In genomic region chr12:102483466-102483865, GRCh38 we compare ENCODE assay signal across 10 cellular contexts. TPM values are rescaled to one million over a fixed set of nuclear protein-coding genes. Genes with fewer than 3 reads are reported as not detected.
DNase-seq lines count a peak whose midpoint lies in the region; ATAC-seq and TF ChIP-seq lines count a peak whose summit lies in the region.
"Had no signal": no experiment of that assay in that cellular context is flagged by ENCODE, and none has a peak within 500 bp of the region (broad histone marks: within the 10 kb centered on the region; RNA-seq: fewer than 3 reads in every experiment).

No MANE protein-coding gene starts in this region.

- CTCF ChIA-PET in activated CD4-positive, alpha-beta memory T cell treated with anti-CD3 and anti-CD28 coated beads for 36 hours (lab: Charles Lee) = interaction anchor here (0.8 to 2.3 kb wide), 11 partner anchors 12 to 545 kb away, joined by 3 to 13 read pairs (median 4); partner anchors contain the start of gene WASHC3
- CTCF ChIA-PET in activated CD4-positive, alpha-beta memory T cell treated with anti-CD3 and anti-CD28 coated beads, Interleukin-2, amount 10 ng/mL, durations not matched to agents 7 days and 5 days (lab: Charles Lee) = interaction anchor here (0.8 to 2.9 kb wide), 11 partner anchors 13 to 571 kb away, joined by 3 to 22 read pairs (median 4); no protein-coding TSS in a partner anchor

- peaks cover 3% of the 10 kb centered on the region for H3K27me3 Mint-ChIP-seq in activated CD4-positive, alpha-beta memory T cell treated with anti-CD3 and anti-CD28 coated beads for 36 hours
- H3K27me3 Mint-ChIP-seq in activated CD4-positive, alpha-beta memory T cell treated with anti-CD3 and anti-CD28 coated beads, Interleukin-2, amount 10 ng/mL, durations not matched to agents 7 days and 5 days = no peaks in the 10 kb centered on the region

- no peaks in the 10 kb centered on the region for H3K36me3 ChIP-seq in ascending aorta
- H3K36me3 ChIP-seq: esophagus muscularis mucosa, HAP-1 had no signal

- H3K27me3 ChIP-seq in ascending aorta = no peaks in the 10 kb centered on the region
- H3K27me3 ChIP-seq: esophagus muscularis mucosa had no signal

- no peak overlapping the region for H3K4me3 ChIP-seq in ascending aorta
- H3K4me3 ChIP-seq: HAP-1 had no signal

- ATAC-seq in GM21786 (IDR thresholded peaks at IDR 0.05; ENCODE audit: unreplicated experiment) (peak; percentile 59), HG03521 (IDR thresholded peaks at IDR 0.05; ENCODE audit: unreplicated experiment) (peak; percentile 57)
- ATAC-seq in stimulated activated effector memory CD8-positive, alpha-beta T cell treated with anti-CD3 and anti-CD28 coated beads, Interleukin-12 subunit alpha, Interleukin-12 subunit beta, amount 100 ng/mL, for 72 hours = peak; percentile 66

- no peak overlapping the region for H3K4me3 Mint-ChIP-seq in activated CD4-positive, alpha-beta memory T cell treated with anti-CD3 and anti-CD28 coated beads for 36 hours
- H3K4me3 Mint-ChIP-seq in activated CD4-positive, alpha-beta memory T cell treated with anti-CD3 and anti-CD28 coated beads, Interleukin-2, amount 10 ng/mL, durations not matched to agents 7 days and 5 days = no peak overlapping the region
- H3K4me3 Mint-ChIP-seq in stimulated activated effector memory CD8-positive, alpha-beta T cell treated with anti-CD3 and anti-CD28 coated beads, Interleukin-12 subunit alpha, Interleukin-12 subunit beta, amount 100 ng/mL, for 72 hours = peak overlapping the region; percentile 57

- H3K27ac Mint-ChIP-seq in activated CD4-positive, alpha-beta memory T cell treated with anti-CD3 and anti-CD28 coated beads for 36 hours = peak overlapping the region; percentile 76
- no peak overlapping the region for H3K27ac Mint-ChIP-seq in activated CD4-positive, alpha-beta memory T cell treated with anti-CD3 and anti-CD28 coated beads, Interleukin-2, amount 10 ng/mL, durations not matched to agents 7 days and 5 days
- peak overlapping the region; percentile 94 for H3K27ac Mint-ChIP-seq in stimulated activated effector memory CD8-positive, alpha-beta T cell treated with anti-CD3 and anti-CD28 coated beads, Interleukin-12 subunit alpha, Interleukin-12 subunit beta, amount 100 ng/mL, for 72 hours

- no peaks in the 10 kb centered on the region for H3K9me3 ChIP-seq in ascending aorta
- H3K9me3 ChIP-seq: esophagus muscularis mucosa, HAP-1 had no signal

- no peaks in the 10 kb centered on the region for H3K9me3 Mint-ChIP-seq in activated CD4-positive, alpha-beta memory T cell treated with anti-CD3 and anti-CD28 coated beads for 36 hours
- no peaks in the 10 kb centered on the region for H3K9me3 Mint-ChIP-seq in activated CD4-positive, alpha-beta memory T cell treated with anti-CD3 and anti-CD28 coated beads, Interleukin-2, amount 10 ng/mL, durations not matched to agents 7 days and 5 days
- no peaks in the 10 kb centered on the region for H3K9me3 Mint-ChIP-seq in stimulated activated effector memory CD8-positive, alpha-beta T cell treated with anti-CD3 and anti-CD28 coated beads, Interleukin-12 subunit alpha, Interleukin-12 subunit beta, amount 100 ng/mL, for 72 hours

- no peak overlapping the region for H3K27ac ChIP-seq in ascending aorta

- no peak for DNase-seq in activated CD4-positive, alpha-beta memory T cell treated with anti-CD3 and anti-CD28 coated beads for 36 hours
- no peak for DNase-seq in activated CD4-positive, alpha-beta memory T cell treated with anti-CD3 and anti-CD28 coated beads, Interleukin-2, amount 10 ng/mL, durations not matched to agents 7 days and 5 days
- DNase-seq in stimulated activated effector memory CD8-positive, alpha-beta T cell treated with anti-CD3 and anti-CD28 coated beads, Interleukin-12 subunit alpha, Interleukin-12 subunit beta, amount 100 ng/mL, for 72 hours (ENCODE audit: low spot score in 2 of 2) = no peak
- no peak for DNase-seq in NCI-H187 treated with DMSO at 0.1 percent for 48 hours (lab: John Stamatoyannopoulos, UW)
- no peak for DNase-seq in dermis blood vessel endothelial cell
- no peak for DNase-seq in ascending aorta (ENCODE audit: low spot score in 2 of 2)

- no peaks in the 10 kb centered on the region for H3K36me3 Mint-ChIP-seq in activated CD4-positive, alpha-beta memory T cell treated with anti-CD3 and anti-CD28 coated beads for 36 hours
- H3K36me3 Mint-ChIP-seq in activated CD4-positive, alpha-beta memory T cell treated with anti-CD3 and anti-CD28 coated beads, Interleukin-2, amount 10 ng/mL, durations not matched to agents 7 days and 5 days (ENCODE audit: low read depth) = no peaks in the 10 kb centered on the region
- H3K36me3 Mint-ChIP-seq in stimulated activated effector memory CD8-positive, alpha-beta T cell treated with anti-CD3 and anti-CD28 coated beads, Interleukin-12 subunit alpha, Interleukin-12 subunit beta, amount 100 ng/mL, for 72 hours = peaks cover 5% of the 10 kb centered on the region

- POLR2A ChIA-PET in activated CD4-positive, alpha-beta memory T cell treated with anti-CD3 and anti-CD28 coated beads for 36 hours (lab: Charles Lee) = interaction anchor here (0.9 to 1.7 kb wide), 2 partner anchors 12 to 547 kb away, joined by 3 to 4 read pairs; no protein-coding TSS in a partner anchor
- POLR2A ChIA-PET in activated CD4-positive, alpha-beta memory T cell treated with anti-CD3 and anti-CD28 coated beads, Interleukin-2, amount 10 ng/mL, durations not matched to agents 7 days and 5 days (lab: Charles Lee) = interaction anchor here (1.6 kb wide), 1 partner anchor 421 kb away, joined by 4 read pairs; the partner anchor contains the start of gene WASHC3

- peaks cover 0 to 15% of the 10 kb centered on the region in 2 donors for H3K4me1 ChIP-seq in ascending aorta
- H3K4me1 ChIP-seq: HAP-1 had no signal

- TF ChIP-seq CTCF in ascending aorta (IDR thresholded peaks at IDR 0.05) = no peak

- peaks cover 17% of the 10 kb centered on the region for H3K4me1 Mint-ChIP-seq in activated CD4-positive, alpha-beta memory T cell treated with anti-CD3 and anti-CD28 coated beads for 36 hours (ENCODE audit: low read depth)
- H3K4me1 Mint-ChIP-seq in activated CD4-positive, alpha-beta memory T cell treated with anti-CD3 and anti-CD28 coated beads, Interleukin-2, amount 10 ng/mL, durations not matched to agents 7 days and 5 days = peaks cover 27% of the 10 kb centered on the region
- peaks cover 22% of the 10 kb centered on the region for H3K4me1 Mint-ChIP-seq in stimulated activated effector memory CD8-positive, alpha-beta T cell treated with anti-CD3 and anti-CD28 coated beads, Interleukin-12 subunit alpha, Interleukin-12 subunit beta, amount 100 ng/mL, for 72 hours

- intact Hi-C loops in activated CD4-positive, alpha-beta memory T cell treated with anti-CD3 and anti-CD28 coated beads for 36 hours (cut with micrococcal nuclease) = loop anchor here (10.0 kb wide), 2 partner anchors 389 to 1061 kb away; no protein-coding TSS in a partner anchor
- intact Hi-C loops in ascending aorta (cut with DNase I) = loop anchor here (10.0 kb wide), 1 partner anchor 309 kb away; no protein-coding TSS in a partner anchor

RNA-seq across cellular contexts. Expression of gene IGF1, which starts 3.1 kb away (rescaled TPM):
- total RNA-seq in activated CD4-positive, alpha-beta memory T cell treated with anti-CD3 and anti-CD28 coated beads for 36 hours = not detected
- total RNA-seq in activated CD4-positive, alpha-beta memory T cell treated with anti-CD3 and anti-CD28 coated beads, Interleukin-2, amount 10 ng/mL, durations not matched to agents 7 days and 5 days = under 1 TPM; 0.48 to 0.86 TPM
- 0.34 and 1.0 TPM in 2 replicates for total RNA-seq in dermis blood vessel endothelial cell
- total RNA-seq in ascending aorta = 73.5 TPM

Comparison
In these comparisons a context has a peak if more than half of its experiments do, and no peak if none do; other contexts are left out.
1. RNA of gene IGF1, which starts 3.1 kb away (total RNA-seq): 73.5 TPM in ascending aorta (single experiment); 0.48 to 0.86 TPM in activated CD4-positive, alpha-beta memory T cell treated with anti-CD3 and anti-CD28 coated beads, Interleukin-2, amount 10 ng/mL, durations not matched to agents 7 days and 5 days, 0.34 to 1.0 TPM in dermis blood vessel endothelial cell and not detected in activated CD4-positive, alpha-beta memory T cell treated with anti-CD3 and anti-CD28 coated beads for 36 hours; every median in the first group is over 10 times any median in the second.
2. Peak in every context shown above with its lines, with median percentiles within 50 percentile points of each other: ATAC-seq.